Comparison of ENCODE assay signal across 9 cellular contexts in the genomic region with DNA sequence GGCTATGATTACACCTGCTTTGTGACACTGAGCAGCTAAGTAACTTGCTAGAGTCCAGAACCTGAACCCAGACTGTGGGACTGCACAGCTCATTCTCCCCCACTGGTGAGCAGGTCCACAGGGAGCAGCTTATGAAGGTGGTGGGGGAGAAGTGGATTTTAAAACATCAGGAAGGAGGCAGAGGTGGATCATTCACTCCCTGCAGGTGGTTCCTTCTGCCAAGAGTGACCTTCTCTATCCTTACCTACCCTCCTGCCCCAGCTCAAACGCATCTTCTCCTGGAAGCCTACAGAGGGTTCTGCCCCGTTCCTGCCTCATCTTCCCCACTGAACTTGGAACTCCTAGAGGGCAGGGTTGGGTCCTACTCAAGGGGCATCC. TPM values are rescaled to one million over a fixed set of nuclear protein-coding genes. Genes with fewer than 3 reads are reported as not detected.
A peak's percentile ranks its signal among the peaks of the same experiment; 100 is the strongest.
DNase-seq lines count a peak whose midpoint lies in the region; ATAC-seq, FAIRE-seq and TF ChIP-seq lines count a peak whose summit lies in the region.
"Had no signal": no experiment of that assay in that cellular context is flagged by ENCODE, and none has a peak within 500 bp of the region (broad histone marks: within the 10 kb centered on the region; RNA-seq: fewer than 3 reads in every experiment).

No MANE protein-coding gene starts in this region.

- peaks cover 0 to 15% (median 2%) of the 10 kb centered on the region in 11 donors for H3K9me3 Mint-ChIP-seq in naive thymus-derived CD4-positive, alpha-beta T cell

- TF ChIP-seq EP300 in A549 (IDR thresholded peaks at IDR 0.05) = no peak

- H3K27me3 Mint-ChIP-seq in naive thymus-derived CD4-positive, alpha-beta T cell = no peaks in the 10 kb centered on the region

- TF ChIP-seq RAD21 in A549 (conservative IDR thresholded peaks at IDR 0.05 in 1 of 2, IDR thresholded peaks at IDR 0.05 in 1 of 2) = no peak

- no peaks in the 10 kb centered on the region for H3K36me3 ChIP-seq in colonic mucosa
- peaks cover 0 to 15% (median 0%) of the 10 kb centered on the region in 3 experiments for H3K36me3 ChIP-seq in naive thymus-derived CD4-positive, alpha-beta T cell (ENCODE audit: control insufficient read depth in 2 of 3, insufficient read depth in 3 of 3, low read length in 3 of 3)

- CTCF ChIA-PET in A549 (lab: Yijun Ruan, JAX) = interaction anchor here (0.5 to 4.1 kb wide), 22 partner anchors 8 to 599 kb away, joined by 3 to 34 read pairs (median 3); no protein-coding TSS in a partner anchor
- CTCF ChIA-PET in naive thymus-derived CD4-positive, alpha-beta T cell (lab: Charles Lee) = interaction anchor here (0.5 to 1.8 kb wide), 10 partner anchors 8 to 1851 kb away, joined by 3 to 9 read pairs (median 4); no protein-coding TSS in a partner anchor

- FAIRE-seq in A549 (lab: Jason Lieb, UNC) = no peak

- H3K9me3 ChIP-seq in A549 (no peaks in the 10 kb centered on the region), colonic mucosa (no peaks in the 10 kb centered on the region)
- H3K9me3 ChIP-seq in naive thymus-derived CD4-positive, alpha-beta T cell (ENCODE audit: control insufficient read depth in 2 of 3, low read length in 3 of 3) = no peaks in the 10 kb centered on the region

- WGBS in A549 (ENCODE audit: missing lambda C conversion rate) = 37% methylated on average over 2 of the region's 2 CpGs

- H3K4me3 ChIP-seq in A549 = peak overlapping the region; percentile 77
- H3K4me3 ChIP-seq in Jurkat, Clone E6-1 (ENCODE audit: low read length) = peak overlapping the region; percentile 78
- H3K4me3 ChIP-seq in colonic mucosa = peak overlapping the region; percentile 81
- peak overlapping the region; percentile 50 for H3K4me3 ChIP-seq in naive thymus-derived CD4-positive, alpha-beta T cell (ENCODE audit: low read length)

- in situ Hi-C loops in KBM-7 (cut with MboI; ENCODE audit: low pct_unique_long_range_greater_than_20kb, low sequenced_read_pairs) = no loop called here

- H3K27ac ChIP-seq in A549 = peak overlapping the region; percentile 80 to 98
- H3K27ac ChIP-seq in colonic mucosa = no peak overlapping the region
- peak overlapping the region; percentile 67 for H3K27ac ChIP-seq in naive thymus-derived CD4-positive, alpha-beta T cell (ENCODE audit: low read depth, low read length)

- no peak for DNase-seq in A549 (ENCODE audit: low read depth in 1 of 2, low spot score in 1 of 2)
- no peak for DNase-seq in Jurkat, Clone E6-1 (ENCODE audit: low read depth, low spot score)
- no peak for DNase-seq in colonic mucosa
- no peak for DNase-seq in naive thymus-derived CD4-positive, alpha-beta T cell
- no peak for DNase-seq in NCI-H1436 treated with DMSO at 0.1 percent for 48 hours (lab: John Stamatoyannopoulos, UW)
- DNase-seq in KBM-7 = no peak

- H3K4me1 ChIP-seq in A549 (peaks cover 7% of the 10 kb centered on the region), colonic mucosa (no peaks in the 10 kb centered on the region)
- peaks cover 13 to 26% of the 10 kb centered on the region in 2 donors for H3K4me1 ChIP-seq in naive thymus-derived CD4-positive, alpha-beta T cell (ENCODE audit: control insufficient read depth in 2 of 2, insufficient read depth in 2 of 2, low read length in 2 of 2)

- H3K27me3 ChIP-seq in colonic mucosa = no peaks in the 10 kb centered on the region
- no peaks in the 10 kb centered on the region for H3K27me3 ChIP-seq in naive thymus-derived CD4-positive, alpha-beta T cell (ENCODE audit: control insufficient read depth in 2 of 2, insufficient read depth in 2 of 2, low read length in 2 of 2)

- peak in 1 of 2 experiments; percentile 16; a peak in 3 of 6 replicates for ATAC-seq in A549
- ATAC-seq in naive thymus-derived CD4-positive, alpha-beta T cell = no peak
- no peak for ATAC-seq in GM21423 (IDR thresholded peaks at IDR 0.05; ENCODE audit: unreplicated experiment)
- no peak for ATAC-seq in GM21786 (IDR thresholded peaks at IDR 0.05; ENCODE audit: unreplicated experiment)

- peak overlapping the region; percentile 56 to 85 (median 70) for H3K4me3 Mint-ChIP-seq in naive thymus-derived CD4-positive, alpha-beta T cell

- TF ChIP-seq POLR2A in A549 (IDR thresholded peaks at IDR 0.05; ENCODE audit: low read length) = no peak

- POLR2A ChIA-PET in A549 (lab: Yijun Ruan, JAX) = no interaction called here
- POLR2A ChIA-PET in naive thymus-derived CD4-positive, alpha-beta T cell (lab: Charles Lee) = no interaction called here

- H3K9ac ChIP-seq in colonic mucosa (ENCODE audit: low read depth in 2 of 2, low read length in 2 of 2) = peak overlapping the region in 1 of 2 donors; percentile 43

- intact Hi-C loops in colonic mucosa (cut with DNase I) = no loop called here
- intact Hi-C loops in naive thymus-derived CD4-positive, alpha-beta T cell (cut with micrococcal nuclease) = no loop called here

- H3K4me2 ChIP-seq in A549 = peak overlapping the region; percentile 76

- H3K36me3 Mint-ChIP-seq in naive thymus-derived CD4-positive, alpha-beta T cell = peaks cover 0 to 20% (median 11%) of the 10 kb centered on the region in 5 donors

- peaks cover 8 to 60% (median 42%) of the 10 kb centered on the region in 7 donors for H3K4me1 Mint-ChIP-seq in naive thymus-derived CD4-positive, alpha-beta T cell

- H3K27ac Mint-ChIP-seq in naive thymus-derived CD4-positive, alpha-beta T cell = peak overlapping the region in 6 of 9 donors; percentile 4 to 49 (median 22)

- TF ChIP-seq CTCF in A549 (IDR thresholded peaks at IDR 0.05) = no peak
- TF ChIP-seq CTCF in colonic mucosa (IDR thresholded peaks at IDR 0.05) = no peak

TF ChIP-seq in A549, 52 proteins besides CTCF, POLR2A, EP300 and RAD21 (continues in another document):
- no peak for TF ChIP-seq CHD2 (IDR thresholded peaks at IDR 0.05; ENCODE audit: low read length, partially characterized antibody)
- no peak for TF ChIP-seq MAZ (IDR thresholded peaks at IDR 0.05; ENCODE audit: borderline replicate concordance, low read depth, low read length)
- TF ChIP-seq BHLHE40 (IDR thresholded peaks at IDR 0.05; ENCODE audit: low read depth, low read length) = no peak
- TF ChIP-seq PHF8 (IDR thresholded peaks at IDR 0.05; ENCODE audit: borderline replicate concordance, low read depth) = no peak
- TF ChIP-seq, protein P1, sequence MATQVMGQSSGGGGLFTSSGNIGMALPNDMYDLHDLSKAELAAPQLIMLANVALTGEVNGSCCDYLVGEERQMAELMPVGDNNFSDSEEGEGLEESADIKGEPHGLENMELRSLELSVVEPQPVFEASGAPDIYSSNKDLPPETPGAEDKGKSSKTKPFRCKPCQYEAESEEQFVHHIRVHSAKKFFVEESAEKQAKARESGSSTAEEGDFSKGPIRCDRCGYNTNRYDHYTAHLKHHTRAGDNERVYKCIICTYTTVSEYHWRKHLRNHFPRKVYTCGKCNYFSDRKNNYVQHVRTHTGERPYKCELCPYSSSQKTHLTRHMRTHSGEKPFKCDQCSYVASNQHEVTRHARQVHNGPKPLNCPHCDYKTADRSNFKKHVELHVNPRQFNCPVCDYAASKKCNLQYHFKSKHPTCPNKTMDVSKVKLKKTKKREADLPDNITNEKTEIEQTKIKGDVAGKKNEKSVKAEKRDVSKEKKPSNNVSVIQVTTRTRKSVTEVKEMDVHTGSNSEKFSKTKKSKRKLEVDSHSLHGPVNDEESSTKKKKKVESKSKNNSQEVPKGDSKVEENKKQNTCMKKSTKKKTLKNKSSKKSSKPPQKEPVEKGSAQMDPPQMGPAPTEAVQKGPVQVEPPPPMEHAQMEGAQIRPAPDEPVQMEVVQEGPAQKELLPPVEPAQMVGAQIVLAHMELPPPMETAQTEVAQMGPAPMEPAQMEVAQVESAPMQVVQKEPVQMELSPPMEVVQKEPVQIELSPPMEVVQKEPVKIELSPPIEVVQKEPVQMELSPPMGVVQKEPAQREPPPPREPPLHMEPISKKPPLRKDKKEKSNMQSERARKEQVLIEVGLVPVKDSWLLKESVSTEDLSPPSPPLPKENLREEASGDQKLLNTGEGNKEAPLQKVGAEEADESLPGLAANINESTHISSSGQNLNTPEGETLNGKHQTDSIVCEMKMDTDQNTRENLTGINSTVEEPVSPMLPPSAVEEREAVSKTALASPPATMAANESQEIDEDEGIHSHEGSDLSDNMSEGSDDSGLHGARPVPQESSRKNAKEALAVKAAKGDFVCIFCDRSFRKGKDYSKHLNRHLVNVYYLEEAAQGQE (IDR thresholded peaks at IDR 0.05) = no peak
- TF ChIP-seq FOSL2 (IDR thresholded peaks at IDR 0.05) = no peak
- TF ChIP-seq FOSL2 (CRISPR knock-in tag; IDR thresholded peaks at IDR 0.05) = no peak
- no peak for TF ChIP-seq CHD4 (IDR thresholded peaks at IDR 0.05; ENCODE audit: borderline replicate concordance)
- TF ChIP-seq CEBPB (IDR thresholded peaks at IDR 0.05) = no peak
- TF ChIP-seq RARB (CRISPR knock-in tag; IDR thresholded peaks at IDR 0.05) = no peak
- no peak for TF ChIP-seq HDAC2 (IDR thresholded peaks at IDR 0.05)
- TF ChIP-seq ZC3H11A (IDR thresholded peaks at IDR 0.05) = no peak
- no peak for TF ChIP-seq SREBF2 (IDR thresholded peaks at IDR 0.05)

RNA-seq across cellular contexts. Expression of gene FAM241B, which starts 0.5 kb away (rescaled TPM):
- polyA plus RNA-seq in A549 (2011; rRNA removed) = 17.8 and 22.8 TPM in 2 replicates
- 31.6 and 32.0 TPM in 2 replicates for polyA plus RNA-seq in A549 (2012; cell fraction: cytosol; rRNA removed)
- 25.5 and 30.3 TPM in 2 replicates for polyA plus RNA-seq in A549 (2012; cell fraction: nucleus; rRNA removed)
- polyA plus RNA-seq in A549 (2017; fragmentation: RNase III; extraction: RNeasy Plus Mini Kit Qiagen cat#74134 plus additional on column Dnase treatment) = 22.0 to 24.5 TPM (median 23.8 TPM) in 3 replicates
- polyA minus RNA-seq in A549 (2011; rRNA and poly(A)+ RNA removed) = 7.5 and 7.7 TPM in 2 replicates
- 50.2 TPM for polyA plus RNA-seq in Jurkat, Clone E6-1 (2012; ENCODE audit: insufficient read depth, insufficient read length)
- total RNA-seq in colonic mucosa = 1 to 10 TPM; 4.2 to 4.5 TPM
- 10 to 100 TPM in 4 of 5 experiments, 1 to 10 TPM in 1; 8.6 to 13.9 (median 12.4) TPM for total RNA-seq in naive thymus-derived CD4-positive, alpha-beta T cell
- polyA plus RNA-seq in naive thymus-derived CD4-positive, alpha-beta T cell = 10 to 100 TPM; 21.3 to 26.3 TPM
- total RNA-seq: fibroblast of villous mesenchyme had no signal

RNA-seq across cellular contexts. Expression of gene NEUROG3, which starts 56.3 kb away (rescaled TPM):
- polyA plus RNA-seq in A549 (2011; rRNA removed) (not detected in 2 replicates), A549 (2017; fragmentation: RNase III; extraction: RNeasy Plus Mini Kit Qiagen cat#74134 plus additional on column Dnase treatment) (not detected in 3 replicates)
- polyA plus RNA-seq in A549 (2012; cell fraction: cytosol; rRNA removed) = not detected in 2 replicates
- not detected in 2 replicates for polyA plus RNA-seq in A549 (2012; cell fraction: nucleus; rRNA removed)
- polyA minus RNA-seq in A549 (2011; rRNA and poly(A)+ RNA removed) = not detected in 2 replicates
- not detected for polyA plus RNA-seq in Jurkat, Clone E6-1 (2012; ENCODE audit: insufficient read depth, insufficient read length)
- 1 to 10 TPM; 3.1 to 4.0 TPM for total RNA-seq in colonic mucosa
- under 1 TPM in 1 of 5 experiments, not detected in 4; 0.24 TPM for total RNA-seq in naive thymus-derived CD4-positive, alpha-beta T cell
- not detected for polyA plus RNA-seq in naive thymus-derived CD4-positive, alpha-beta T cell
- total RNA-seq: fibroblast of villous mesenchyme had no signal
